In genomic region chr10:34728361-34728760, GRCh38 we compare ENCODE assay signal across 21 cellular contexts.
DNase-seq lines count a peak whose midpoint lies in the region; ATAC-seq, FAIRE-seq and TF ChIP-seq lines count a peak whose summit lies in the region.
"Had no signal": no experiment of that assay in that cellular context is flagged by ENCODE, and none has a peak within 500 bp of the region (broad histone marks: within the 10 kb centered on the region; RNA-seq: fewer than 3 reads in every experiment).

No MANE protein-coding gene starts in this region.

- H3K79me2 ChIP-seq in HepG2 (ENCODE audit: insufficient read depth, low read length), result peaks cover 80% of the 10 kb centered on the region

- no peaks in the 10 kb centered on the region for H3K79me1 ChIP-seq in mesenchymal stem cell (replicated peaks; ENCODE audit: low read length, poor library complexity, severe bottlenecking)

- BruUV-seq in HepG2 (replicated peaks; lab: Mats Ljungman, UMichigan), result no TSS peak

- TF ChIP-seq CTCF in HepG2 (CRISPR knock-in tag; IDR thresholded peaks at IDR 0.05), result no peak
- no peak for TF ChIP-seq CTCF in right lobe of liver (IDR thresholded peaks at IDR 0.05)
- TF ChIP-seq CTCF in upper lobe of right lung (IDR thresholded peaks at IDR 0.05), result no peak

- no peak for TF ChIP-seq RAD21 in HepG2 (CRISPR knock-in tag; IDR thresholded peaks at IDR 0.05)

- H2BK12ac ChIP-seq in mesenchymal stem cell (ENCODE audit: low read length in 2 of 2), result no peak overlapping the region

- no peaks in the 10 kb centered on the region for H3K9me3 ChIP-seq in HepG2 (ENCODE audit: low read length)
- H3K9me3 ChIP-seq in right lobe of liver, result no peaks in the 10 kb centered on the region
- H3K9me3 ChIP-seq in esophagus (ENCODE audit: control insufficient read depth in 2 of 2, insufficient read depth in 1 of 2, low read depth in 1 of 2, low read length in 1 of 2), result no peaks in the 10 kb centered on the region
- no peaks in the 10 kb centered on the region for H3K9me3 ChIP-seq in mesenchymal stem cell (ENCODE audit: control insufficient read depth, low read length)
- no peaks in the 10 kb centered on the region for H3K9me3 ChIP-seq in upper lobe of right lung
- H3K9me3 ChIP-seq: A549 had no signal

- H4K91ac ChIP-seq in mesenchymal stem cell (ENCODE audit: low read length), result no peak overlapping the region

- DNase-seq in HepG2 (ENCODE audit: low spot score) (no peak), right lobe of liver (no peak), mesenchymal stem cell (peak; percentile 26), upper lobe of right lung (no peak), DMS 273 (lab: John Stamatoyannopoulos, UW; ENCODE audit: unreplicated experiment) (no peak), NCI-H2107 (lab: John Stamatoyannopoulos, UW) (no peak)
- DNase-seq: EL, GF-D8, HFFc6, IMR-90, NCI-H1105, NCI-H187, NCI-H345, NCI-H524 treated with DMSO at 0.1 percent for 48 hours, Right ventricle myocardium superior had no signal

- no peak overlapping the region for H3K23ac ChIP-seq in mesenchymal stem cell (ENCODE audit: low read length in 2 of 2)

- H3K36me3 ChIP-seq in HepG2 (replicated peaks in 1 of 2; ENCODE audit: control insufficient read depth in 1 of 2, insufficient read depth in 2 of 2, low read length in 2 of 2) (no peaks in the 10 kb centered on the region; a peak in 1 of 5 replicates), right lobe of liver (no peaks in the 10 kb centered on the region), esophagus (ENCODE audit: control insufficient read depth in 2 of 2, insufficient read depth in 2 of 2, low read length in 1 of 2) (no peaks in the 10 kb centered on the region), mesenchymal stem cell (ENCODE audit: control insufficient read depth in 1 of 2, insufficient read depth in 2 of 2, low read depth in 1 of 2, low read length in 2 of 2) (no peaks in the 10 kb centered on the region), upper lobe of right lung (no peaks in the 10 kb centered on the region)

- H3K4me1 ChIP-seq in HepG2 (ENCODE audit: insufficient read depth, low read length), result peaks cover 60% of the 10 kb centered on the region
- H3K4me1 ChIP-seq in right lobe of liver, result peaks cover 0 to 19% (median 9%) of the 10 kb centered on the region in 4 donors
- peaks cover 12 to 14% of the 10 kb centered on the region in 2 donors for H3K4me1 ChIP-seq in esophagus (ENCODE audit: control insufficient read depth in 2 of 2, insufficient read depth in 2 of 2, low read length in 1 of 2)
- peaks cover 24% of the 10 kb centered on the region for H3K4me1 ChIP-seq in mesenchymal stem cell (ENCODE audit: control insufficient read depth, insufficient read depth, low read depth, low read length)
- peaks cover 28% of the 10 kb centered on the region for H3K4me1 ChIP-seq in upper lobe of right lung

- TF ChIP-seq POLR2A in HepG2 (IDR thresholded peaks at IDR 0.05; ENCODE audit: insufficient read depth in 1 of 2, low read depth in 2 of 2, low read length in 2 of 2) (no peak), right lobe of liver (IDR thresholded peaks at IDR 0.05) (no peak)

- no peak overlapping the region for H2AK5ac ChIP-seq in mesenchymal stem cell (ENCODE audit: low read length, severe bottlenecking)

- no peak for TF ChIP-seq EP300 in HepG2 (IDR thresholded peaks at IDR 0.05; ENCODE audit: low read depth in 2 of 2, low read length in 2 of 2)
- no peak for TF ChIP-seq EP300 in HepG2 (CRISPR knock-in tag; IDR thresholded peaks at IDR 0.05; ENCODE audit: borderline replicate concordance)

- H2BK120ac ChIP-seq in mesenchymal stem cell (ENCODE audit: low read depth, low read length), result no peak overlapping the region

- no peak overlapping the region for H2AFZ ChIP-seq in HepG2 (ENCODE audit: low read length)
- H2AFZ ChIP-seq in mesenchymal stem cell (ENCODE audit: low read depth, low read length), result no peak overlapping the region

- ATAC-seq in HepG2 (no peak), right lobe of liver (no peak), upper lobe of right lung (peak; percentile 16), HG02798 (IDR thresholded peaks at IDR 0.05; ENCODE audit: poor library complexity, unreplicated experiment) (no peak)
- ATAC-seq: A549 had no signal

- peak; percentile 30 for FAIRE-seq in HepG2 (lab: Jason Lieb, UNC)
- FAIRE-seq: A549, H54 had no signal

- in situ Hi-C loops in HepG2 (cut with HindIII; ENCODE audit: extremely low pct_ligation_motif_present, low pct_unique_long_range_greater_than_20kb), result no loop called here

- no peak overlapping the region for H2BK15ac ChIP-seq in mesenchymal stem cell (ENCODE audit: low read depth, poor library complexity, severe bottlenecking)

- intact Hi-C loops in HepG2 (cut with micrococcal nuclease; ENCODE audit: unreplicated experiment) (no loop called here), right lobe of liver (cut with DNase I) (loop anchor here (10.0 kb wide), 1 partner anchor 86 kb away; the partner anchor contains the start of gene PARD3 (in 2 of the 2)), upper lobe of right lung (cut with DNase I) (no loop called here)

- H3K9ac ChIP-seq in HepG2 (ENCODE audit: insufficient read depth, low read depth, low read length) (no peak overlapping the region), mesenchymal stem cell (ENCODE audit: low read length) (no peak overlapping the region)
- H3K9ac ChIP-seq: KMS-11 had no signal

- H3K4me2 ChIP-seq in HepG2 (ENCODE audit: low read depth, low read length) (no peak overlapping the region; the same call in 1 of the 2 replicates), mesenchymal stem cell (ENCODE audit: low read length, poor library complexity, severe bottlenecking) (no peak overlapping the region)
- H3K4me2 ChIP-seq: KMS-11 had no signal

- CTCF ChIA-PET in HepG2 (lab: Yijun Ruan, JAX; ENCODE audit: low intra/inter-chr PET ratio, low total read pairs), result no interaction called here

- no peak overlapping the region for H4K8ac ChIP-seq in mesenchymal stem cell (ENCODE audit: low read length)

- no peak overlapping the region for H3K14ac ChIP-seq in mesenchymal stem cell (ENCODE audit: low read length in 2 of 2)

- H3K4me3 ChIP-seq in HepG2 (replicated peaks in 1 of 3; ENCODE audit: insufficient read depth in 1 of 3, low read depth in 2 of 3, low read length in 3 of 3) (no peak overlapping the region), right lobe of liver (no peak overlapping the region), esophagus (ENCODE audit: low read depth in 1 of 2, low read length in 2 of 2) (peak overlapping the region in 1 of 2 donors; percentile 35), mesenchymal stem cell (ENCODE audit: insufficient read depth in 1 of 2, low read depth in 1 of 2, low read length in 2 of 2) (no peak overlapping the region), upper lobe of right lung (no peak overlapping the region)
- H3K4me3 ChIP-seq: A549 had no signal

- H3K4ac ChIP-seq in mesenchymal stem cell (ENCODE audit: low read depth in 1 of 2, low read length in 2 of 2), result no peak overlapping the region

- peaks cover 30% of the 10 kb centered on the region for H4K20me1 ChIP-seq in HepG2 (ENCODE audit: insufficient read depth, low read length)

- no peak overlapping the region for H3K18ac ChIP-seq in mesenchymal stem cell (ENCODE audit: low read depth in 1 of 2, low read length in 2 of 2)

- no peak overlapping the region for H2BK5ac ChIP-seq in mesenchymal stem cell (ENCODE audit: low read depth, low read length, poor library complexity, severe bottlenecking)

- no peaks in the 10 kb centered on the region for H3K27me3 ChIP-seq in HepG2 (ENCODE audit: control insufficient read depth in 1 of 2, insufficient read depth in 2 of 2, low read length in 2 of 2)
- no peaks in the 10 kb centered on the region for H3K27me3 ChIP-seq in right lobe of liver
- H3K27me3 ChIP-seq in esophagus (ENCODE audit: control insufficient read depth in 1 of 2, insufficient read depth in 2 of 2, low read length in 2 of 2), result no peaks in the 10 kb centered on the region
- no peaks in the 10 kb centered on the region for H3K27me3 ChIP-seq in mesenchymal stem cell (ENCODE audit: control insufficient read depth in 1 of 2, insufficient read depth in 1 of 2, low read length in 2 of 2)
- H3K27me3 ChIP-seq in upper lobe of right lung, result no peaks in the 10 kb centered on the region

- 97% methylated on average over 1 of the region's 1 CpG for WGBS in HepG2 (ENCODE audit: low lambda C conversion rate)
- WGBS in right lobe of liver (ENCODE audit: insufficient coverage, low coverage, low lambda C conversion rate, missing lambda C conversion rate), result 100% methylated on average over 1 of the region's 1 CpG
- WGBS in esophagus, 2 donors, result 93 to 94% methylated on average over 1 of the region's 1 CpG
- 71% methylated on average over 1 of the region's 1 CpG for WGBS in mesenchymal stem cell

- POLR2A ChIA-PET in HepG2 (lab: Yijun Ruan, JAX), result interaction anchor here (1.0 kb wide), 1 partner anchor 9 kb away, joined by 4 read pairs; no protein-coding TSS in a partner anchor

- no peak overlapping the region for H3K27ac ChIP-seq in HepG2 (ENCODE audit: extremely low read length, insufficient read depth, low read length)
- no peak overlapping the region for H3K27ac ChIP-seq in right lobe of liver
- H3K27ac ChIP-seq in esophagus (ENCODE audit: low read depth in 2 of 2, low read length in 1 of 2), result peak overlapping the region; percentile 22 to 31
- H3K27ac ChIP-seq in mesenchymal stem cell (ENCODE audit: low read length, poor library complexity, severe bottlenecking), result no peak overlapping the region
- no peak overlapping the region for H3K27ac ChIP-seq in upper lobe of right lung
- H3K27ac ChIP-seq: HL-60, KMS-11 had no signal

TF ChIP-seq in HepG2, 621 proteins besides CTCF, POLR2A, EP300 and RAD21:
- TF ChIP-seq ZNF3 (CRISPR knock-in tag; IDR thresholded peaks at IDR 0.05) (no peak), ZNF737 (CRISPR knock-in tag; IDR thresholded peaks at IDR 0.05; ENCODE audit: borderline replicate concordance) (no peak), NPAS2 (CRISPR knock-in tag; IDR thresholded peaks at IDR 0.05; ENCODE audit: borderline replicate concordance) (no peak), ASH2L (IDR thresholded peaks at IDR 0.05; ENCODE audit: insufficient read length, low read depth, low read length) (peak; percentile 1), ZNF263 (CRISPR knock-in tag; IDR thresholded peaks at IDR 0.05) (peak; percentile 46; the same call in 1 of the 2 replicates), RBM22 (optimal IDR thresholded peaks at IDR 0.05; ENCODE audit: low read length) (peak; percentile 52)

Comparison
In these comparisons a context has a peak if more than half of its experiments do, and no peak if none do; other contexts are left out.
1. intact Hi-C loops: an anchor here in right lobe of liver (10.0 kb wide); none called in HepG2 and upper lobe of right lung.
2. H3K27ac ChIP-seq: peak in esophagus (2 of 2); none in HepG2 (single experiment), right lobe of liver (0 of 3), mesenchymal stem cell (single experiment) and upper lobe of right lung (single experiment).